Comparison of ENCODE assay signal across 17 cellular contexts in the genomic region with DNA sequence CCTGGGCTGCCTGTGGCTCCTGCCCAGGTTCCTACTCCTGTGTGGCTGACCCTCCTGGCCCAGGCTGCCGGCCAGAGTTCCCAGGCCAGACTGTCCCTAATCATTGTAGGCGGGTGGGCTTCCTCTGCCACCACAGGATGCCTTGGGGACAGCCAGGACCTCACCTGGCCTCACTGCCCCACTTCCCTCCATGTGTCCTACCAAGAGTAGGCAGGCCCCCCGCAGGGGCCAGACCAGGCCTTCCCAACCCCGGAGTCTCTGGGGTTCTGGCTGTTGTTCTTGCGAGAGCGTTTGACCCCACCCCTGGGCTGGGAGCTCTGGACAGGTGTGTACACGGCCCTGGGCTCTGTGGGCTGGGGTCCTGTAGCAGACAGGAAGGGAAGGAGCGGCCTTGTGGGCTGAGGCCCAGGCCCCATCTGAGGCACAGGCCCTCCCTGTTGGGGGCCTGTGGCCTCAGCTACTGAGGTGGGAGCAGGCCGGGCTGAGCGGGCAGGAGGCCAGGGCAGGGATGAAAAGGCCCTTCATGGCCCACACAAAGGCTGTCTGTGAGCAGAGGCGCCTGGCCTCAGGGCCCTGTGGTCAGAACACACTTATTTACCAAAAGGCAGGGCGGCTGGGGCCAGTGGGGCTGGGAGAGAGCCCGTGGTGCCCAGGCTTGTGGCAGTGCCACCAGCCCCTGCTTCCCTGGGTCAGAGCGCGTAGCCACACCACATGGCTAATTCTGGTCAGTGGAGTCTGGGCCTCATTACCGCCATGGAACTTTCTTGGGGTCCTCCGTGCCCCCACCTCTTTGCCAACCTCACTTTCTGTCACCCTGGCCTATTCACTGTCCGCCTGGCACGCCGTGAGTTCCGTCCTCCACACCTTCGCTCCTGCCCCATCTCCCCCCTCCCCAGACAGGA. TPM values are rescaled to one million over a fixed set of nuclear protein-coding genes. Genes with fewer than 3 reads are reported as not detected.
DNase-seq lines count a peak whose midpoint lies in the region; ATAC-seq lines count a peak whose summit lies in the region.
"Had no signal": no experiment of that assay in that cellular context is flagged by ENCODE, and none has a peak within 500 bp of the region (broad histone marks: within the 10 kb centered on the region; RNA-seq: fewer than 3 reads in every experiment).

No MANE protein-coding gene starts in this region.

- peak; percentile 16 for DNase-seq in activated CD4-positive, CD25-positive, alpha-beta regulatory T cell treated with anti-CD3 and anti-CD28 coated beads, Interleukin-2, amount 50 U/mL, for 72 hours
- DNase-seq in activated CD4-positive, CD25-positive, alpha-beta regulatory T cell (lab: John Stamatoyannopoulos, UW), result no peak
- peak in 54 of 56 donors; percentile 44 to 98 (median 88) for DNase-seq in amygdala (lab: John Stamatoyannopoulos, UW)
- DNase-seq in left lobe of liver (ENCODE audit: low spot score), result peak; percentile 45
- peak; percentile 96 for DNase-seq in superior temporal gyrus (ENCODE audit: extremely low spot score)
- no peak for DNase-seq in iPS-NIHi11 (ENCODE audit: low spot score)
- DNase-seq: activated CD4-positive, alpha-beta T cell treated with anti-CD3 and anti-CD28 coated beads, Interleukin-2, amount 50 U/mL, for 4 hours; CD4-positive, alpha-beta T cell; cerebellar nuclear complex; DMS79; NCI-H2029 treated with DMSO at 0.1 percent for 48 hours; NCI-H524; stimulated activated CD4-positive, alpha-beta T cell treated with anti-CD3 and anti-CD28 coated beads, Interleukin-4, amount 100 ng/mL, for 1 hour; trophoblast cell had no signal

- ATAC-seq in left lobe of liver (no peak), GM18867 (IDR thresholded peaks at IDR 0.05; ENCODE audit: unreplicated experiment) (no peak), HG03442 (IDR thresholded peaks at IDR 0.05; ENCODE audit: unreplicated experiment) (no peak)
- ATAC-seq: gastroesophageal sphincter had no signal

RNA-seq across cellular contexts. Expression of a gene that starts 2.0 kb away (rescaled TPM):
- total RNA-seq in left lobe of liver, result 15.5 TPM

Comparison
In these comparisons a context has a peak if more than half of its experiments do, and no peak if none do; other contexts are left out.
1. DNase-seq: peak in activated CD4-positive, CD25-positive, alpha-beta regulatory T cell treated with anti-CD3 and anti-CD28 coated beads, Interleukin-2, amount 50 U/mL, for 72 hours (single experiment), amygdala (54 of 56), left lobe of liver (single experiment) and superior temporal gyrus (single experiment); none in activated CD4-positive, CD25-positive, alpha-beta regulatory T cell (0 of 4) and iPS-NIHi11 (single experiment).